Comparison of ENCODE assay signal across 11 cellular contexts in the genomic region with DNA sequence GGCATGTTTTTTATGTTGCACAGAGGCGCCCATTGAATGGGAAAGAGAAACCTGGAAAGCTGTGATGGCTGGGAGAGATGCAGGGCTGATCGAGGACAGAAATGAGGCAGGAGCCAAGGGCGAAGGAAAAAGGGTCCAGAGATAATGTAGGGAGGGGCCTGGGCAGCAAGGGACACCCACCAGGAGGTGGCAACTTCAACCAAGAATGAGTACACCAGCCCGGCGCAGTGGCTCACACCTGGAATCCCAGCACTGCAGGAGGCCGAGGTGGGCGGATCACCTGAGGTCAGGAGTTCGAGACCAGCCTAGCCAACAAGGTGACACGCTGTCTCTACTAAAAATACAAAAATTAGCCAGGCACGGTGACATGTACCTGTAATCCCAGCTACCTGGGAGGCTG. TPM values are rescaled to one million over a fixed set of nuclear protein-coding genes. Genes with fewer than 3 reads are reported as not detected.
DNase-seq lines count a peak whose midpoint lies in the region; ATAC-seq, FAIRE-seq and TF ChIP-seq lines count a peak whose summit lies in the region.
"Had no signal": no experiment of that assay in that cellular context is flagged by ENCODE, and none has a peak within 500 bp of the region (broad histone marks: within the 10 kb centered on the region; RNA-seq: fewer than 3 reads in every experiment).

No MANE protein-coding gene starts in this region.

- peaks cover 69% of the 10 kb centered on the region for H3K4me1 Mint-ChIP-seq in HFFc6 (ENCODE audit: low read depth)
- H3K4me1 Mint-ChIP-seq in astrocyte (ENCODE audit: low read depth, unreplicated experiment) = peaks cover 47% of the 10 kb centered on the region
- peaks cover 26% of the 10 kb centered on the region for H3K4me1 Mint-ChIP-seq in activated naive CD4-positive, alpha-beta T cell treated with anti-CD3 and anti-CD28 coated beads for 36 hours (ENCODE audit: low read depth)

- CTCF ChIA-PET in activated naive CD4-positive, alpha-beta T cell treated with anti-CD3 and anti-CD28 coated beads for 36 hours (lab: Charles Lee) = no interaction called here

- intact Hi-C loops in left lung (cut with DNase I) = no loop called here
- intact Hi-C loops in activated naive CD4-positive, alpha-beta T cell treated with anti-CD3 and anti-CD28 coated beads for 36 hours (cut with micrococcal nuclease) = loop anchor here (10.0 kb wide), 1 partner anchor 1089 kb away; a partner anchor contains a TSS

- DNase-seq in HFFc6 (no peak), astrocyte (ENCODE audit: low read depth) (no peak), left lung (no peak), GM13977 (ENCODE audit: low spot score) (no peak), NCI-H69 (lab: John Stamatoyannopoulos, UW) (no peak)
- DNase-seq in stimulated activated CD4-positive, alpha-beta T cell treated with anti-CD3 and anti-CD28 coated beads, Interleukin-2, amount 100 ng/mL, for 24 hours = no peak
- DNase-seq in activated naive CD4-positive, alpha-beta T cell treated with anti-CD3 and anti-CD28 coated beads for 36 hours = no peak
- DNase-seq: NCI-H187 had no signal

- peaks cover 50% of the 10 kb centered on the region for H3K4me1 ChIP-seq in astrocyte (ENCODE audit: insufficient read depth, low read length)
- H3K4me1 ChIP-seq in left lung = peaks cover 57 to 84% of the 10 kb centered on the region in 2 donors
- H3K4me1 ChIP-seq in subcutaneous abdominal adipose tissue (ENCODE audit: control insufficient read depth in 5 of 5, insufficient read depth in 5 of 5, low read length in 5 of 5) = peaks cover 25 to 74% (median 65%) of the 10 kb centered on the region in 5 donors

- peak overlapping the region; percentile 100 for H3K9ac ChIP-seq in astrocyte (ENCODE audit: low read length)
- H3K9ac ChIP-seq in subcutaneous abdominal adipose tissue (ENCODE audit: low read length in 5 of 5) = peak overlapping the region; percentile 12 to 97 (median 35)

- peak overlapping the region; percentile 98 for H3K4me3 Mint-ChIP-seq in HFFc6
- peak overlapping the region; percentile 31 for H3K4me3 Mint-ChIP-seq in astrocyte (ENCODE audit: unreplicated experiment)
- no peak overlapping the region for H3K4me3 Mint-ChIP-seq in activated naive CD4-positive, alpha-beta T cell treated with anti-CD3 and anti-CD28 coated beads for 36 hours

- H3K36me3 ChIP-seq in astrocyte (ENCODE audit: insufficient read depth, low read length) = peaks cover 20% of the 10 kb centered on the region
- peaks cover 0 to 10% of the 10 kb centered on the region in 2 donors for H3K36me3 ChIP-seq in left lung
- H3K36me3 ChIP-seq in subcutaneous abdominal adipose tissue (ENCODE audit: control insufficient read depth in 5 of 5, insufficient read depth in 5 of 5, low read length in 5 of 5) = peaks cover 0 to 14% (median 8%) of the 10 kb centered on the region in 5 donors

- H2AFZ ChIP-seq in astrocyte (ENCODE audit: low read depth, low read length) = no peak overlapping the region

- H3K9me3 Mint-ChIP-seq in HFFc6 (peaks cover 17% of the 10 kb centered on the region), astrocyte (ENCODE audit: unreplicated experiment) (peaks cover 3% of the 10 kb centered on the region)
- peaks cover 6% of the 10 kb centered on the region for H3K9me3 Mint-ChIP-seq in activated naive CD4-positive, alpha-beta T cell treated with anti-CD3 and anti-CD28 coated beads for 36 hours

- peaks cover 54% of the 10 kb centered on the region for H3K36me3 Mint-ChIP-seq in HFFc6 (ENCODE audit: low read depth)
- H3K36me3 Mint-ChIP-seq in astrocyte (ENCODE audit: low read depth, unreplicated experiment) = peaks cover 16% of the 10 kb centered on the region
- H3K36me3 Mint-ChIP-seq in activated naive CD4-positive, alpha-beta T cell treated with anti-CD3 and anti-CD28 coated beads for 36 hours (ENCODE audit: low read depth) = peaks cover 6% of the 10 kb centered on the region

- ATAC-seq in left lung = no peak

- FAIRE-seq in astrocyte (lab: Jason Lieb, UNC) = no peak
- FAIRE-seq: colon had no signal

- TF ChIP-seq CTCF in HFFc6 (IDR thresholded peaks at IDR 0.05) (no peak), astrocyte (IDR thresholded peaks at IDR 0.05; ENCODE audit: insufficient read depth, low read depth, low read length) (no peak), left lung (IDR thresholded peaks at IDR 0.05) (no peak), GM13977 (IDR thresholded peaks at IDR 0.05; ENCODE audit: extremely low read depth, insufficient read depth, missing control alignments) (no peak)

- in situ Hi-C loops in GM13977 (cut with MboI; ENCODE audit: low pct_unique_long_range_greater_than_20kb, low sequenced_read_pairs, unreplicated experiment) = loop anchor here (25.0 kb wide), 1 partner anchor 234 kb away; a partner anchor contains a TSS

- peaks cover 79% of the 10 kb centered on the region for H3K79me2 ChIP-seq in astrocyte (ENCODE audit: insufficient read depth, low read length)

- H3K27me3 ChIP-seq in astrocyte (ENCODE audit: insufficient read depth, low read length) (no peaks in the 10 kb centered on the region), left lung (no peaks in the 10 kb centered on the region), subcutaneous abdominal adipose tissue (ENCODE audit: control insufficient read depth in 5 of 5, insufficient read depth in 4 of 5, low read length in 5 of 5) (peaks cover 0 to 5% (median 0%) of the 10 kb centered on the region in 5 donors)

- peaks cover 2% of the 10 kb centered on the region for H3K9me3 ChIP-seq in astrocyte (ENCODE audit: insufficient read depth, low read depth, low read length)
- no peaks in the 10 kb centered on the region for H3K9me3 ChIP-seq in left lung
- peaks cover 0 to 3% (median 0%) of the 10 kb centered on the region in 5 donors for H3K9me3 ChIP-seq in subcutaneous abdominal adipose tissue (ENCODE audit: control insufficient read depth in 5 of 5, low read length in 5 of 5)

- peak overlapping the region; percentile 100 for H3K27ac ChIP-seq in astrocyte (ENCODE audit: low read depth, low read length)
- peak overlapping the region; percentile 88 to 92 for H3K27ac ChIP-seq in left lung
- peak overlapping the region; percentile 98 for H3K27ac ChIP-seq in subcutaneous abdominal adipose tissue (ENCODE audit: low read depth, low read length)

- no peaks in the 10 kb centered on the region for H4K20me1 ChIP-seq in astrocyte (ENCODE audit: insufficient read depth, low read length)

- H3K4me3 ChIP-seq in astrocyte (ENCODE audit: insufficient read depth, low read depth, low read length) (peak overlapping the region; percentile 14), left lung (no peak overlapping the region), subcutaneous abdominal adipose tissue (ENCODE audit: low read depth in 1 of 5, low read length in 5 of 5) (no peak overlapping the region)

- peak overlapping the region; percentile 100 for H3K4me2 ChIP-seq in astrocyte (ENCODE audit: low read length)

- H3K27me3 Mint-ChIP-seq in HFFc6 (ENCODE audit: insufficient read depth) (peaks cover 17% of the 10 kb centered on the region), astrocyte (ENCODE audit: low read depth, unreplicated experiment) (no peaks in the 10 kb centered on the region)
- no peaks in the 10 kb centered on the region for H3K27me3 Mint-ChIP-seq in activated naive CD4-positive, alpha-beta T cell treated with anti-CD3 and anti-CD28 coated beads for 36 hours (ENCODE audit: low read depth)

- H3K27ac Mint-ChIP-seq in HFFc6 (peak overlapping the region; percentile 100), astrocyte (ENCODE audit: unreplicated experiment) (peak overlapping the region; percentile 99)
- no peak overlapping the region for H3K27ac Mint-ChIP-seq in activated naive CD4-positive, alpha-beta T cell treated with anti-CD3 and anti-CD28 coated beads for 36 hours

RNA-seq across cellular contexts. Expression of a gene that starts 4.0 kb away (rescaled TPM):
- 10 to 100 TPM; 75.8 to 96.2 (median 79.1) TPM for total RNA-seq in HFFc6 (2021; fragmentation: NEBNext Ultra II Directional; extraction: Animal tissue kit (Norgen Biotek cat#: 25700))
- 64.6 and 75.9 TPM in 2 replicates for total RNA-seq in astrocyte
- total RNA-seq in left lung = 10 to 100 TPM; 43.5 to 48.8 TPM
- total RNA-seq in activated naive CD4-positive, alpha-beta T cell treated with anti-CD3 and anti-CD28 coated beads for 36 hours = 10 to 100 TPM in 1 of 2 experiments, 1 to 10 TPM in 1; 8.7 to 11.1 TPM

RNA-seq across cellular contexts. Expression of a gene that starts 26.5 kb away (rescaled TPM):
- total RNA-seq in HFFc6 (2021; fragmentation: NEBNext Ultra II Directional; extraction: Animal tissue kit (Norgen Biotek cat#: 25700)) = not detected
- total RNA-seq in astrocyte = not detected in 2 replicates
- not detected for total RNA-seq in left lung
- not detected for total RNA-seq in activated naive CD4-positive, alpha-beta T cell treated with anti-CD3 and anti-CD28 coated beads for 36 hours
- total RNA-seq: activated CD8-positive, alpha-beta memory T cell treated with anti-CD3 and anti-CD28 coated beads for 36 hours had no signal
